In genomic region chr11:132114743-132115142, GRCh38 we compare ENCODE assay signal across 1 cellular context.
TF ChIP-seq lines count a peak whose summit lies in the region.

No MANE protein-coding gene starts in this region.

TF ChIP-seq in IMR-90, 13 proteins besides CTCF, POLR2A, EP300 and RAD21 (continued from another document):
- TF ChIP-seq USF2 (IDR thresholded peaks at IDR 0.05; ENCODE audit: low read depth, low read length) (no peak), RFX5 (IDR thresholded peaks at IDR 0.05; ENCODE audit: low read depth, low read length) (no peak), BHLHE40 (IDR thresholded peaks at IDR 0.05; ENCODE audit: low read depth, low read length) (no peak), CEBPB (IDR thresholded peaks at IDR 0.05; ENCODE audit: low read depth, low read length) (no peak), NFE2L2 (IDR thresholded peaks at IDR 0.05; ENCODE audit: low read depth, low read length) (no peak), CHD1 (IDR thresholded peaks at IDR 0.05; ENCODE audit: low read depth, low read length) (no peak)
